In the genomic region with DNA sequence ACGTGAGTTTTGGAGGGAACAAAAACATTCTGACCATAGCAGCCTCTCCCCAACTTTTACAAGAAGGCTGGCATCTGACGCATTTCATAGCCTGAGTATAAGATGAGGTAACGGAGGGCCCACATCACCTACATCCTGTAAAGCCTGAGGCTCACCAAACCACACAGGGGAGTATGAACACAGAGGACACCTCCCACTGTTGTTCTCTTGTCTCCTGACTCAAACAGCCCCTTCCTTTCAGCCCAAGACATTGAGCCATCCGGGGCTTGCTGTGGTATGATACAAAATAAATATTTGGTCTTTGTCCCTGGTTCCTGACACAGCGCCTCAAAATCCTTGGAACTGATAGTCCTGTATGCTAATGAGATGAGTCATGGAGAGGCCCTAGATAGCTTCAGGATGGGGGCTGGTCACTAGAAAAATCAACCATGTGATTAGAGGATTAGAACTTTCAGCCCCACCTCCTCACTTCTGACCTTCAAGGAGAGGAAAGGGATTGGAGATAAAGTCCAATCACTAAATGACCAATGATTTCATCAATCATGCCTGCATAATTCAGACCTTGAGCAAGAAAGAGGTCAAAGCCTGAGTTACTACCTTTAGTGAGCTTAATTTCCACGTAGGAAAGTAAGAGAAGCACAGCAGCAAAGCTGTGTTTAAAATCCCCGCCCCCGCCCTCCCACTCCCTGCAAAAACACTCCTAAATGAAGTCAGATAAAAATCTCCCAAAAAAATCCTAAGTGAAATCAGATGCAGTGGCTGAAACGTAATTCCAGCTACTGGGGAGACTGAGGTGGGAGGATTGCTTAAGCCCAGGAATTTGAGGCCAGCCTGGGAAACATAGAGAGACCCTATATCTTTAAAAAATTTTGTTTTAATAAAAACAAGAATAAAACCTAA, we compare ENCODE assay signal across 11 cellular contexts.
A peak's percentile ranks its signal among the peaks of the same experiment; 100 is the strongest.
DNase-seq lines count a peak whose midpoint lies in the region; ATAC-seq and TF ChIP-seq lines count a peak whose summit lies in the region.
"Had no signal": no experiment of that assay in that cellular context is flagged by ENCODE, and none has a peak within 500 bp of the region (broad histone marks: within the 10 kb centered on the region; RNA-seq: fewer than 3 reads in every experiment).

No MANE protein-coding gene starts in this region.

- no peak for ATAC-seq in GM18907 (IDR thresholded peaks at IDR 0.05; ENCODE audit: unreplicated experiment)
- ATAC-seq in HG02973 (IDR thresholded peaks at IDR 0.05; ENCODE audit: unreplicated experiment), result no peak
- ATAC-seq: left lobe of liver had no signal

- no peaks in the 10 kb centered on the region for H3K9me3 ChIP-seq in sigmoid colon
- H3K9me3 ChIP-seq: vagina had no signal

- no peaks in the 10 kb centered on the region for H3K36me3 ChIP-seq in sigmoid colon
- H3K36me3 ChIP-seq: vagina had no signal

- no peak for TF ChIP-seq POLR2A in sigmoid colon (IDR thresholded peaks at IDR 0.05)

- 70 to 73% methylated on average over 9 of the region's 9 CpGs for WGBS in sigmoid colon, 2 donors

- intact Hi-C loops in sigmoid colon (cut with DNase I), result no loop called here

- H3K4me3 ChIP-seq in sigmoid colon, result no peak overlapping the region
- H3K4me3 ChIP-seq: vagina had no signal

- no peak for TF ChIP-seq EP300 in sigmoid colon (IDR thresholded peaks at IDR 0.05)

- H3K27me3 ChIP-seq in sigmoid colon, result no peaks in the 10 kb centered on the region
- H3K27me3 ChIP-seq: vagina had no signal

- no peak for TF ChIP-seq CTCF in sigmoid colon (IDR thresholded peaks at IDR 0.05)

- H3K27ac ChIP-seq in sigmoid colon, result no peak overlapping the region
- H3K27ac ChIP-seq: vagina, VCaP had no signal

- peak; percentile 36 for DNase-seq in GM03348 (ENCODE audit: low spot score)
- DNase-seq in SW480 (ENCODE audit: low spot score), result peak; percentile 56
- DNase-seq in dermis blood vessel endothelial cell, result peak; percentile 27
- DNase-seq in renal cortical epithelial cell (ENCODE audit: low read depth), result peak; percentile 78
- DNase-seq in NCI-H1694 treated with DMSO at 0.1 percent for 48 hours (lab: John Stamatoyannopoulos, UW), result no peak
- DNase-seq in sigmoid colon, result no peak

- H3K4me1 ChIP-seq in sigmoid colon, result peaks cover 0 to 13% (median 4%) of the 10 kb centered on the region in 4 donors
- H3K4me1 ChIP-seq: vagina had no signal

Comparison
In these comparisons a context has a peak if more than half of its experiments do, and no peak if none do; other contexts are left out.
1. DNase-seq: peak in GM03348 (single experiment), SW480 (single experiment), dermis blood vessel endothelial cell (single experiment) and renal cortical epithelial cell (single experiment); none in NCI-H1694 treated with DMSO at 0.1 percent for 48 hours (single experiment) and sigmoid colon (single experiment).